ENCODE assay signal across 8 cellular contexts in genomic region chr6:33288942-33289783, GRCh38. TPM values are rescaled to one million over a fixed set of nuclear protein-coding genes. Genes with fewer than 3 reads are reported as not detected.
DNase-seq lines count a peak whose midpoint lies in the region; ATAC-seq, FAIRE-seq and TF ChIP-seq lines count a peak whose summit lies in the region.

PFDN6 (plus strand) TSS chr6:33289601; CDS start chr6:33289857, 256 bp downstream.
WDR46 (minus strand) TSS chr6:33289239; CDS start chr6:33289170, 69 bp downstream.

- H3K4me1 ChIP-seq in BLaER1 = peaks cover 28% of the 10 kb centered on the region
- H3K4me1 ChIP-seq in colonic mucosa = peaks cover 6% of the 10 kb centered on the region

- H3K9me3 ChIP-seq in BLaER1 = no peaks in the 10 kb centered on the region
- no peaks in the 10 kb centered on the region for H3K9me3 ChIP-seq in colonic mucosa

- H3K27ac ChIP-seq in BLaER1 (peak within 1 kb of the TSS; percentile 84), colonic mucosa (peak within 1 kb of the TSS; percentile 83), layer of hippocampus (ENCODE audit: low read depth, low read length) (peak within 1 kb of the TSS; percentile 86)

- TF ChIP-seq CTCF in colonic mucosa (IDR thresholded peaks at IDR 0.05) = no peak

- DNase-seq in GM19239 (ENCODE audit: insufficient read length, low spot score) (peak; percentile 82), NCI-H510A (lab: John Stamatoyannopoulos, UW) (peak; percentile 85), colonic mucosa (peak; percentile 87)
- peak; percentile 60 to 70 for DNase-seq in activated CD4-positive, alpha-beta T cell treated with anti-CD3 and anti-CD28 coated beads for 24 hours (ENCODE audit: low read depth in 2 of 2)
- DNase-seq in stimulated activated CD4-positive, alpha-beta T cell treated with anti-CD3 and anti-CD28 coated beads, Interleukin-2, amount 100 ng/mL, for 24 hours = peak; percentile 75 to 81

- H3K4me3 ChIP-seq in BLaER1 = peak within 1 kb of the TSS; percentile 87
- peak within 1 kb of the TSS; percentile 89 for H3K4me3 ChIP-seq in colonic mucosa

- H3K9ac ChIP-seq in BLaER1 (peak within 1 kb of the TSS; percentile 87), colonic mucosa (ENCODE audit: low read depth in 2 of 2, low read length in 2 of 2) (peak within 1 kb of the TSS; percentile 88 to 96)

- FAIRE-seq in GM19239 (lab: Jason Lieb, UNC) = peak; percentile 95

- H3K27me3 ChIP-seq in BLaER1 = no peaks in the 10 kb centered on the region
- H3K27me3 ChIP-seq in colonic mucosa = no peaks in the 10 kb centered on the region
- H3K27me3 ChIP-seq in layer of hippocampus (ENCODE audit: control insufficient read depth, insufficient read depth, low read length) = no peaks in the 10 kb centered on the region

- ATAC-seq in HG03439 (IDR thresholded peaks at IDR 0.05; ENCODE audit: unreplicated experiment) = peak; percentile 83

- peak within 1 kb of the TSS; percentile 95 for H3K4me2 ChIP-seq in BLaER1

- intact Hi-C loops in colonic mucosa (cut with DNase I) = no loop called here

- peaks cover 28% of the 10 kb centered on the region; the same call in 1 of the 2 replicates for H4K20me1 ChIP-seq in BLaER1

- H3K36me3 ChIP-seq in BLaER1 = peaks cover 75% of the 10 kb centered on the region
- H3K36me3 ChIP-seq in colonic mucosa = no peaks in the 10 kb centered on the region

RNA-seq across cellular contexts. Expression of gene PFDN6, which starts in this region (rescaled TPM):
- 10 to 100 TPM; 36.5 to 77.0 TPM for total RNA-seq in colonic mucosa

RNA-seq across cellular contexts. Expression of gene WDR46, which starts in this region (rescaled TPM):
- total RNA-seq in colonic mucosa = 10 to 100 TPM; 25.7 to 51.7 TPM

Comparison
In these comparisons a context has a peak if more than half of its experiments do, and no peak if none do; other contexts are left out.
1. Peak in every context shown above with its lines: DNase-seq, ATAC-seq, H3K4me3 ChIP-seq and H3K27ac ChIP-seq.